Comparison of ENCODE assay signal across 17 cellular contexts in genomic region chr1:76998582-76999189, GRCh38.
DNase-seq lines count a peak whose midpoint lies in the region; ATAC-seq and TF ChIP-seq lines count a peak whose summit lies in the region.
"Had no signal": no experiment of that assay in that cellular context is flagged by ENCODE, and none has a peak within 500 bp of the region (broad histone marks: within the 10 kb centered on the region; RNA-seq: fewer than 3 reads in every experiment).

No MANE protein-coding gene starts in this region.

- no peak overlapping the region for H2BK15ac ChIP-seq in IMR-90 (ENCODE audit: low read depth, low read length)

- H2BK5ac ChIP-seq in IMR-90 (ENCODE audit: low read depth, low read length, poor library complexity, severe bottlenecking) = peak overlapping the region; percentile 74

- intact Hi-C loops in IMR-90 (cut with micrococcal nuclease) = no loop called here
- intact Hi-C loops in cardiac septum (cut with DNase I) = no loop called here

- no peaks in the 10 kb centered on the region for H3K79me1 ChIP-seq in IMR-90 (ENCODE audit: low read depth in 1 of 2, low read length in 2 of 2)

- in situ Hi-C loops in IMR-90 (cut with MboI; ENCODE audit: low sequenced_read_pairs) (no loop called here), brain microvascular endothelial cell (cut with HindIII; ENCODE audit: low pct_ligation_motif_present, low sequenced_read_pairs) (no loop called here)

- dilution Hi-C loops in IMR-90 (cut with HindIII; ENCODE audit: low sequenced_read_pairs, unreplicated experiment) = no loop called here

- H3K56ac ChIP-seq in IMR-90 (ENCODE audit: extremely low read depth, insufficient read depth, low read length) = no peak overlapping the region; the same call in 1 of the 2 replicates

- POLR2A ChIA-PET in AG04450 (lab: Yijun Ruan, JAX) (interaction anchor here (0.5 kb wide), 1 partner anchor 127 kb away, joined by 5 read pairs; no protein-coding TSS in a partner anchor), IMR-90 (lab: Charles Lee; ENCODE audit: unreplicated experiment) (no interaction called here)
- POLR2A ChIA-PET in activated CD4-positive, alpha-beta T cell treated with anti-CD3 and anti-CD28 coated beads, Interleukin-2, amount 10 ng/mL, durations not matched to agents 7 days and 5 days (lab: Charles Lee) = no interaction called here

- H4K5ac ChIP-seq in IMR-90 (ENCODE audit: low read depth, low read length) = no peak overlapping the region

- peak overlapping the region; percentile 63; the same call in 1 of the 2 replicates for H2BK120ac ChIP-seq in IMR-90 (ENCODE audit: low read depth, low read length)

- peak overlapping the region; percentile 50 for H3K4me2 ChIP-seq in IMR-90 (ENCODE audit: low read depth, low read length)

- H2BK20ac ChIP-seq in IMR-90 (ENCODE audit: low read depth, low read length) = 0 out of 2 replicates have a peak overlapping the region, but pooled peaks have one; percentile 66

- H3K27ac ChIP-seq in AG04450 (ENCODE audit: low read depth, low read length) (no peak overlapping the region), IMR-90 (ENCODE audit: insufficient read depth, low read length) (no peak overlapping the region), brain microvascular endothelial cell (no peak overlapping the region)

- DNase-seq in AG04450 (ENCODE audit: low read depth, low spot score) = peak; percentile 8
- DNase-seq in IMR-90 = peak; percentile 62
- DNase-seq in brain microvascular endothelial cell = peak; percentile 26
- peak; percentile 92 for DNase-seq in iris pigment epithelial cell (ENCODE audit: low read depth)
- DNase-seq in activated CD4-positive, alpha-beta T cell treated with anti-CD3 and anti-CD28 coated beads, Interleukin-2, amount 10 ng/mL, durations not matched to agents 7 days and 5 days = no peak
- no peak for DNase-seq in activated CD4-positive, alpha-beta T cell treated with anti-CD3 and anti-CD28 coated beads for 48 hours
- no peak for DNase-seq in mucosa of gallbladder (ENCODE audit: low spot score)
- DNase-seq in cardiac septum (ENCODE audit: low spot score) = no peak
- DNase-seq: activated naive CD4-positive, alpha-beta T cell treated with Interleukin-2 at 50 U/mL for 16 hours; BE2C; effector CD4-positive, alpha-beta T cell; NCI-H524 treated with DMSO at 0.1 percent for 48 hours; stimulated activated CD4-positive, alpha-beta T cell treated with anti-CD3 and anti-CD28 coated beads, Interleukin-1b, Interleukin-23, amount 100 ng/mL, for 48 hours; T-cell had no signal

- H4K20me1 ChIP-seq in IMR-90 (ENCODE audit: insufficient read depth, low read length) = no peaks in the 10 kb centered on the region

- H3K36me3 ChIP-seq in IMR-90 (ENCODE audit: control insufficient read depth, insufficient read depth, low read length) (no peaks in the 10 kb centered on the region), brain microvascular endothelial cell (replicated peaks) (no peaks in the 10 kb centered on the region)
- H3K36me3 ChIP-seq: BE2C, HAP-1 had no signal

- BruUV-seq in IMR-90 (replicated peaks; lab: Mats Ljungman, UMichigan) = no TSS peak

- H3K23ac ChIP-seq in IMR-90 (ENCODE audit: low read depth, low read length) = no peak overlapping the region

- TF ChIP-seq RAD21 in IMR-90 (IDR thresholded peaks at IDR 0.05; ENCODE audit: low read length) = no peak

- CTCF ChIA-PET in AG04450 (lab: Charles Lee) = no interaction called here
- CTCF ChIA-PET in IMR-90 (lab: Yijun Ruan, JAX) = no interaction called here
- CTCF ChIA-PET in activated CD4-positive, alpha-beta T cell treated with anti-CD3 and anti-CD28 coated beads, Interleukin-2, amount 10 ng/mL, durations not matched to agents 7 days and 5 days (lab: Charles Lee) = no interaction called here

- TF ChIP-seq CTCF in AG04450 (IDR thresholded peaks at IDR 0.05; ENCODE audit: low read depth, low read length) (no peak), IMR-90 (conservative IDR thresholded peaks at IDR 0.05; ENCODE audit: low read depth, low read length) (no peak), brain microvascular endothelial cell (IDR thresholded peaks at IDR 0.05; ENCODE audit: low read depth, low read length, missing control alignments) (no peak)

- ATAC-seq in IMR-90 (ENCODE audit: low read depth) = peak; percentile 72
- ATAC-seq: T-cell had no signal

- peak overlapping the region in 1 of 2 experiments; percentile 27; a peak in 1 of 4 replicates for H4K8ac ChIP-seq in IMR-90 (ENCODE audit: low read depth in 2 of 2, low read length in 2 of 2)

- no peak overlapping the region; the same call in 1 of the 2 replicates for H3K4ac ChIP-seq in IMR-90 (ENCODE audit: low read depth, low read length)

- no peak overlapping the region; the same call in 1 of the 2 replicates for H4K91ac ChIP-seq in IMR-90 (ENCODE audit: insufficient read depth, low read depth, low read length)

- no peaks in the 10 kb centered on the region for H3K36me3 Mint-ChIP-seq in activated CD4-positive, alpha-beta T cell treated with anti-CD3 and anti-CD28 coated beads, Interleukin-2, amount 10 ng/mL, durations not matched to agents 7 days and 5 days (ENCODE audit: low read depth)
- H3K36me3 Mint-ChIP-seq: T-cell had no signal

- no peak overlapping the region; the same call in 1 of the 2 replicates for H3K18ac ChIP-seq in IMR-90 (ENCODE audit: low read depth, low read length)

- H3K27ac Mint-ChIP-seq in activated CD4-positive, alpha-beta T cell treated with anti-CD3 and anti-CD28 coated beads, Interleukin-2, amount 10 ng/mL, durations not matched to agents 7 days and 5 days = no peak overlapping the region
- H3K27ac Mint-ChIP-seq: nephron; stimulated activated naive CD8-positive, alpha-beta T cell treated with anti-CD3 and anti-CD28 coated beads, Interleukin-15, Interleukin-2, amounts not matched to agents 100 ng/mL and 50 ng/mL, for 24 hours; T-cell had no signal

- no peak overlapping the region for H2AFZ ChIP-seq in IMR-90 (replicated peaks; ENCODE audit: low read length, poor library complexity)

- H3K4me3 ChIP-seq in AG04450 (ENCODE audit: low read depth, low read length) = no peak overlapping the region
- H3K4me3 ChIP-seq in IMR-90 (ENCODE audit: insufficient read depth, low read depth, low read length) = no peak overlapping the region
- H3K4me3 ChIP-seq in brain microvascular endothelial cell (ENCODE audit: low read depth, low read length) = no peak overlapping the region
- H3K4me3 ChIP-seq: HAP-1 had no signal

- no peaks in the 10 kb centered on the region for H3K27me3 Mint-ChIP-seq in activated CD4-positive, alpha-beta T cell treated with anti-CD3 and anti-CD28 coated beads, Interleukin-2, amount 10 ng/mL, durations not matched to agents 7 days and 5 days
- H3K27me3 Mint-ChIP-seq: stimulated activated naive CD8-positive, alpha-beta T cell treated with anti-CD3 and anti-CD28 coated beads, Interleukin-15, Interleukin-2, amounts not matched to agents 100 ng/mL and 50 ng/mL, for 24 hours; T-cell had no signal

- H3K4me1 Mint-ChIP-seq in activated CD4-positive, alpha-beta T cell treated with anti-CD3 and anti-CD28 coated beads, Interleukin-2, amount 10 ng/mL, durations not matched to agents 7 days and 5 days = no peaks in the 10 kb centered on the region
- H3K4me1 Mint-ChIP-seq: T-cell had no signal

- TF ChIP-seq POLR2A in IMR-90 (IDR thresholded peaks at IDR 0.05; ENCODE audit: low read depth, low read length) = no peak

- H3K9me3 Mint-ChIP-seq in activated CD4-positive, alpha-beta T cell treated with anti-CD3 and anti-CD28 coated beads, Interleukin-2, amount 10 ng/mL, durations not matched to agents 7 days and 5 days = no peaks in the 10 kb centered on the region
- H3K9me3 Mint-ChIP-seq: T-cell had no signal

- H2AK5ac ChIP-seq in IMR-90 (ENCODE audit: low read depth, low read length) = no peak overlapping the region

- no peak overlapping the region for H2AK9ac ChIP-seq in IMR-90 (replicated peaks; ENCODE audit: low read depth, low read length, poor library complexity)

- no peak overlapping the region for H3K14ac ChIP-seq in IMR-90 (replicated peaks; ENCODE audit: low read depth, low read length)

- no peak overlapping the region for H3K4me3 Mint-ChIP-seq in activated CD4-positive, alpha-beta T cell treated with anti-CD3 and anti-CD28 coated beads, Interleukin-2, amount 10 ng/mL, durations not matched to agents 7 days and 5 days
- H3K4me3 Mint-ChIP-seq: nephron; stimulated activated naive CD8-positive, alpha-beta T cell treated with anti-CD3 and anti-CD28 coated beads, Interleukin-15, Interleukin-2, amounts not matched to agents 100 ng/mL and 50 ng/mL, for 24 hours; T-cell had no signal

- no peaks in the 10 kb centered on the region for H3K9me1 ChIP-seq in IMR-90 (ENCODE audit: insufficient read depth, low read length)

- WGBS in IMR-90 (ENCODE audit: extremely low coverage in 2 of 2, insufficient read length in 1 of 2), 2 experiments = no CpG with 5 or more reads among the region's 3 CpGs

- H3K4me1 ChIP-seq in IMR-90 (ENCODE audit: control insufficient read depth, insufficient read depth, low read length) = no peaks in the 10 kb centered on the region
- H3K4me1 ChIP-seq: BE2C, HAP-1 had no signal

- H3K9ac ChIP-seq in IMR-90 (ENCODE audit: low read depth, low read length) = no peak overlapping the region

- H3K27me3 ChIP-seq in AG04450 (ENCODE audit: control insufficient read depth, insufficient read depth, low read length) = no peaks in the 10 kb centered on the region
- H3K27me3 ChIP-seq in IMR-90 (ENCODE audit: control insufficient read depth, insufficient read depth, low read length) = no peaks in the 10 kb centered on the region
- H3K27me3 ChIP-seq in brain microvascular endothelial cell (replicated peaks) = no peaks in the 10 kb centered on the region
- H3K27me3 ChIP-seq: BE2C had no signal

- no peaks in the 10 kb centered on the region for H3K9me3 ChIP-seq in AG04450 (ENCODE audit: control insufficient read depth, insufficient read depth, low read length)
- H3K9me3 ChIP-seq in IMR-90 (ENCODE audit: control insufficient read depth, insufficient read depth, low read length) = no peaks in the 10 kb centered on the region
- H3K9me3 ChIP-seq: BE2C, HAP-1 had no signal

TF ChIP-seq in IMR-90, 13 proteins besides CTCF, POLR2A, EP300 and RAD21:
- TF ChIP-seq CEBPB (IDR thresholded peaks at IDR 0.05; ENCODE audit: low read depth, low read length) (peak; percentile 23; the same call in 1 of the 2 replicates), MAZ (IDR thresholded peaks at IDR 0.05; ENCODE audit: borderline replicate concordance, low read depth, low read length) (no peak), RCOR1 (IDR thresholded peaks at IDR 0.05; ENCODE audit: insufficient replicate concordance, low read length) (no peak), SMC3 (IDR thresholded peaks at IDR 0.05; ENCODE audit: low read depth, low read length) (no peak), MAFK (IDR thresholded peaks at IDR 0.05; ENCODE audit: low read depth, low read length) (no peak), NFE2L2 (IDR thresholded peaks at IDR 0.05; ENCODE audit: low read depth, low read length) (no peak), RFX5 (IDR thresholded peaks at IDR 0.05; ENCODE audit: low read depth, low read length) (no peak), CHD1 (IDR thresholded peaks at IDR 0.05; ENCODE audit: low read depth, low read length) (no peak), BHLHE40 (IDR thresholded peaks at IDR 0.05; ENCODE audit: low read depth, low read length) (no peak), FOS (IDR thresholded peaks at IDR 0.05; ENCODE audit: low read depth, low read length) (0 out of 2 replicates have a peak, but pooled peaks have one; percentile 6)

Comparison
In these comparisons a context has a peak if more than half of its experiments do, and no peak if none do; other contexts are left out.
1. DNase-seq: peak in AG04450 (single experiment), IMR-90 (single experiment), brain microvascular endothelial cell (single experiment) and iris pigment epithelial cell (single experiment); none in activated CD4-positive, alpha-beta T cell treated with anti-CD3 and anti-CD28 coated beads, Interleukin-2, amount 10 ng/mL, durations not matched to agents 7 days and 5 days (single experiment), activated CD4-positive, alpha-beta T cell treated with anti-CD3 and anti-CD28 coated beads for 48 hours (single experiment), mucosa of gallbladder (single experiment) and cardiac septum (single experiment).